In the genomic region with DNA sequence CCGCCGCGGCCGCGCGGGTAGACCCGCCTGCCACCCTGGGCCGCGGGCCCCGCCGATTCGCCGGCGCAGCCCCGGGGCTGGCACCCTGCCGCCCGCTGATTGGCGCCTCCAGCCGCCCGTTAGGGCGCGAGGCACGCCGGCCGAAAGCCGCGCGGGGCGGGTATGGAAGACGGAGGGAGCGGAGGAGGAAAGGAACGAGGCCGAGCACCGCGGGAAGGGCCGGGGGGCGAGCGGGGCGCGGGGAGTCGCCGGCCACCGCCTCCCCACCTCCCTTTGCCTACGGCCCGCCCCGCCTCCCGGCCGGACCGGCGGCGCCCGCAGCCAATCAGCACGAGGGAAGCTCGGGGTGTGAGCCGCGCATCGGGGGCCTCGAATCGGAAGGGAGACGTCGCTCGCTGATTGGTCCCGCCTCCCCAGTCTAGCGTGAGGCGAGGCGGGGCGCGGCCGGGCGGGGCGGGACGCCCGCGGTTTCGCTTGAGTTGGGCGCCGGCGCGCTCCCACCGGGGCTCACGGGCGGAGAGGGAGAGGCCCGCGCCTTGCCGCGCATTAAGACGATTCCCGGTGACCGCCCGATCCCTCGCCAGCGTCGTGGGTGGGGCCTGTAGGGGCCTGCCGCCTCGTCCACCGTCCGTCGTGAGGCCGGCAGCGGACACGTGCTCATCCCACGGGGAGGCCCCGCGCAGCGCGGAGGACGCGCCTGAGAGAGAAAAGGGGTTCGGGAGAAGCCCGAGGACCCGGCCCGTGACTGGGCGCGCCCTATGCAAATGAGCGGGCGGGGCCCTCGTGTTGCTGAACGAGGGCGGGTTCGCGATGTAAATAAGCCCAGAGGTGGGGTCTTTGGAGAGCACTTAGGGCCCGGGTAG, we compare ENCODE assay signal across 1 cellular context.
TF ChIP-seq lines count a peak whose summit lies in the region.

No MANE protein-coding gene starts in this region.

TF ChIP-seq in SK-N-SH, 30 proteins besides CTCF, POLR2A, EP300 and RAD21 (continued from another document):
- 0 out of 2 replicates have a peak, but pooled peaks have one; percentile 11 for TF ChIP-seq FOXM1 (IDR thresholded peaks at IDR 0.05; ENCODE audit: low read depth)
- no peak for TF ChIP-seq TCF12 (IDR thresholded peaks at IDR 0.05)
- no peak for TF ChIP-seq RXRA (IDR thresholded peaks at IDR 0.05; ENCODE audit: borderline replicate concordance, low read depth)
- TF ChIP-seq MXI1 (IDR thresholded peaks at IDR 0.05; ENCODE audit: low read depth, low read length) = peak; percentile 89
- no peak for TF ChIP-seq TEAD4 (IDR thresholded peaks at IDR 0.05; ENCODE audit: borderline replicate concordance, insufficient read depth)
- TF ChIP-seq, protein P1, sequence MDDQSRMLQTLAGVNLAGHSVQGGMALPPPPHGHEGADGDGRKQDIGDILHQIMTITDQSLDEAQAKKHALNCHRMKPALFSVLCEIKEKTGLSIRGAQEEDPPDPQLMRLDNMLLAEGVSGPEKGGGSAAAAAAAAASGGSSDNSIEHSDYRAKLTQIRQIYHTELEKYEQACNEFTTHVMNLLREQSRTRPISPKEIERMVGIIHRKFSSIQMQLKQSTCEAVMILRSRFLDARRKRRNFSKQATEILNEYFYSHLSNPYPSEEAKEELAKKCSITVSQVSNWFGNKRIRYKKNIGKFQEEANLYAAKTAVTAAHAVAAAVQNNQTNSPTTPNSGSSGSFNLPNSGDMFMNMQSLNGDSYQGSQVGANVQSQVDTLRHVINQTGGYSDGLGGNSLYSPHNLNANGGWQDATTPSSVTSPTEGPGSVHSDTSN (IDR thresholded peaks at IDR 0.05) = peak; percentile 95
- peak; percentile 62 for TF ChIP-seq CHD2 (IDR thresholded peaks at IDR 0.05; ENCODE audit: low read length, partially characterized antibody)
- peak; percentile 31 for TF ChIP-seq NRF1 (IDR thresholded peaks at IDR 0.05; ENCODE audit: low read depth, low read length)
- no peak for TF ChIP-seq NFIC (IDR thresholded peaks at IDR 0.05; ENCODE audit: borderline replicate concordance)
- TF ChIP-seq ELF1 (IDR thresholded peaks at IDR 0.05) = no peak
- peak; percentile 47; the same call in 1 of the 2 replicates for TF ChIP-seq POLR2AphosphoS5 (IDR thresholded peaks at IDR 0.05; ENCODE audit: low read depth, low read length)
- 0 out of 2 replicates have a peak, but pooled peaks have one; percentile 51 for TF ChIP-seq RFX5 (IDR thresholded peaks at IDR 0.05; ENCODE audit: low read length)
- peak; percentile 6; the same call in 1 of the 2 replicates for TF ChIP-seq TAF1 (IDR thresholded peaks at IDR 0.05; ENCODE audit: borderline replicate concordance, low read depth, low read length)
- TF ChIP-seq IRF3 (IDR thresholded peaks at IDR 0.05; ENCODE audit: low read depth, low read length) = no peak; the same call in 1 of the 2 replicates
